31 cellular contexts compared by ENCODE assay signal in genomic region chr12:61107118-61107517, GRCh38.
"Had no signal": no experiment of that assay in that cellular context is flagged by ENCODE, and none has a peak within 500 bp of the region (broad histone marks: within the 10 kb centered on the region; RNA-seq: fewer than 3 reads in every experiment).

No MANE protein-coding gene starts in this region.

- H3K27me3 ChIP-seq: adrenal gland, ascending aorta, body of pancreas, brain microvascular endothelial cell, breast epithelium, cardiac muscle cell had no signal

- DNase-seq: activated effector memory CD4-positive, alpha-beta T cell treated with anti-CD3 and anti-CD28 coated beads, Interleukin-2, amount 50 U/mL, for 16 hours; activated effector memory CD4-positive, alpha-beta T cell treated with Interleukin-2 at 50 U/mL for 16 hours; activated gamma-delta T cell; activated gamma-delta T cell treated with Interleukin-2 at 50 U/mL for 16 hours; activated naive CD4-positive, alpha-beta T cell; activated naive CD4-positive, alpha-beta T cell treated with anti-CD3 and anti-CD28 coated beads for 36 hours; activated naive CD4-positive, alpha-beta T cell treated with anti-CD3 and anti-CD28 coated beads, Interleukin-2, amount 10 ng/mL, durations not matched to agents 7 days and 5 days; activated naive CD4-positive, alpha-beta T cell treated with anti-CD3 and anti-CD28 coated beads, Interleukin-2, amount 50 U/mL, for 16 hours; activated naive CD4-positive, alpha-beta T cell treated with Interleukin-2 at 50 U/mL for 16 hours; activated naive CD8-positive, alpha-beta T cell treated with anti-CD3 and anti-CD28 coated beads for 36 hours; activated naive CD8-positive, alpha-beta T cell treated with anti-CD3 and anti-CD28 coated beads, Interleukin-2, amount 10 ng/mL, durations not matched to agents 7 days and 5 days; activated naive CD8-positive, alpha-beta T cell treated with anti-CD3 and anti-CD28 coated beads, Interleukin-2, amount 50 U/mL, for 24 hours; activated T-cell treated with anti-CD3 and anti-CD28 coated beads, Interleukin-2, amount 50 U/mL, for 1 hour; activated T-cell treated with anti-CD3 and anti-CD28 coated beads, Interleukin-2, amount 50 U/mL, for 24 hours; activated T-cell treated with anti-CD3 and anti-CD28 coated beads, Interleukin-2, amount 50 U/mL, for 4 hours; activated T-cell treated with anti-CD3 and anti-CD28 coated beads, Interleukin-2, amount 50 U/mL, for 48 hours; activated T-cell treated with anti-CD3 and anti-CD28 coated beads, Interleukin-2, amount 50 U/mL, for 72 hours; adrenal gland; amniotic stem cell; amygdala; anterior cingulate cortex; aorta; body of pancreas; brain microvascular endothelial cell; caudate nucleus; central memory CD4-positive, alpha-beta T cell; cerebellar nuclear complex had no signal

- H3K4me3 ChIP-seq: adrenal gland, ascending aorta, body of pancreas, breast epithelium, cardiac muscle cell had no signal

- H3K36me3 ChIP-seq: adrenal gland, ascending aorta, brain microvascular endothelial cell, breast epithelium, cardiac muscle cell had no signal

- H3K27ac ChIP-seq: adrenal gland, ascending aorta, body of pancreas, brain microvascular endothelial cell, breast epithelium, cardiac muscle cell had no signal

- FAIRE-seq: bronchial epithelial cell had no signal
